Comparison of ENCODE assay signal across 8 cellular contexts in the genomic region with DNA sequence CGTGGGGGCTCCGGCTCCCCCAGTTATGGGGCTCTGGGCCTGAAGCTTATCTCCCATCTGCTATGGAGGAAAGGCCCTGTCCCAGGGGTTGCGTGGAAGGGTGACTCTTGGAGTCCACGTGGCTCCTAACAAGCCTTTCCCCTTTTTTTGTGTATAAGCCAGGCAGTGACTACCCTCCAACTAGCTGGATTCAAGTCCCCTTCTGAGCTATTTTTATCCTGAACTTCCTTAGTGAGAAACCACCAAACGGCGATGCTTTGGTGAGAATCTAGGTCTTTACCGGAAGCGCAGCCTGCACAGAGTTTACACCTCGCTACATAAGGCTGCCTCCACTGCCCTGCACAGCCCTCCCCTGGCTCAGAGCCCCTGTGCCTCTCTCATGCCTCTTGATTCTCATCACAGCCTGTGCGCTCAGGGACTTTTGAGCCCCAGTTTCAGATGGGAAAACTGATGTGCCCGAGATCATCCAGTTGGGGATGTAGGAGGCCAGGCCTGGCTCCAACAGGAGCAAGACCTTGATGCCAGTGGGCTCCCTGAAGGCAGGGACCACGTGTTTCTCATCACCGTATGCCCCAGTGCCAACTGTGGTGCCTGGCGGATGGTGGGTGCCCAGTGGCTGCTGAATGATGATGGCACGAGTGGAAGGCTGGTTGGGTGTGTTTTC.
A peak's percentile ranks its signal among the peaks of the same experiment; 100 is the strongest.
DNase-seq lines count a peak whose midpoint lies in the region; ATAC-seq and TF ChIP-seq lines count a peak whose summit lies in the region.

No MANE protein-coding gene starts in this region.

- TF ChIP-seq POLR2A in right lobe of liver (IDR thresholded peaks at IDR 0.05) (no peak), vagina (IDR thresholded peaks at IDR 0.05) (no peak)

- WGBS in right lobe of liver (ENCODE audit: insufficient coverage, low coverage, low lambda C conversion rate, missing lambda C conversion rate), result 47% methylated on average over 10 of the region's 15 CpGs

- H3K9ac ChIP-seq in SK-N-MC (ENCODE audit: insufficient read length), result no peak overlapping the region

- no peaks in the 10 kb centered on the region for H3K9me3 ChIP-seq in SK-N-MC (ENCODE audit: low read depth, low read length)
- H3K9me3 ChIP-seq in right lobe of liver, result no peaks in the 10 kb centered on the region
- no peaks in the 10 kb centered on the region for H3K9me3 ChIP-seq in vagina

- H3K4me3 ChIP-seq in SK-N-MC, result peak overlapping the region; percentile 75
- no peak overlapping the region for H3K4me3 ChIP-seq in right lobe of liver
- no peak overlapping the region for H3K4me3 ChIP-seq in vagina

- peak; percentile 24 for ATAC-seq in HG02623 (IDR thresholded peaks at IDR 0.05; ENCODE audit: unreplicated experiment)
- peak in 1 of 4 donors; percentile 1 for ATAC-seq in right lobe of liver

- no peaks in the 10 kb centered on the region for H3K27me3 ChIP-seq in right lobe of liver
- no peaks in the 10 kb centered on the region for H3K27me3 ChIP-seq in vagina

- H3K4me1 ChIP-seq in right lobe of liver, result peaks cover 0 to 42% (median 17%) of the 10 kb centered on the region in 4 donors
- H3K4me1 ChIP-seq in vagina, result peaks cover 89% of the 10 kb centered on the region

- TF ChIP-seq CTCF in right lobe of liver (IDR thresholded peaks at IDR 0.05) (no peak), vagina (IDR thresholded peaks at IDR 0.05) (no peak)

- intact Hi-C loops in right lobe of liver (cut with DNase I), result no loop called here
- intact Hi-C loops in vagina (cut with DNase I), result no loop called here

- no peaks in the 10 kb centered on the region for H3K36me3 ChIP-seq in SK-N-MC (ENCODE audit: insufficient read depth, low read length)
- H3K36me3 ChIP-seq in right lobe of liver, result no peaks in the 10 kb centered on the region
- no peaks in the 10 kb centered on the region for H3K36me3 ChIP-seq in vagina

- no peak overlapping the region for H3K27ac ChIP-seq in SK-N-MC
- peak overlapping the region; percentile 24 to 65 (median 36) for H3K27ac ChIP-seq in right lobe of liver
- peak overlapping the region; percentile 73 for H3K27ac ChIP-seq in vagina

- peak; percentile 38 for DNase-seq in activated CD4-positive, alpha-beta T cell treated with anti-CD3 and anti-CD28 coated beads for 48 hours
- no peak for DNase-seq in activated CD4-positive, alpha-beta T cell treated with anti-CD3 and anti-CD28 coated beads for 4 hours
- DNase-seq in SK-N-MC (ENCODE audit: low read depth, low spot score) (no peak), right lobe of liver (no peak), vagina (ENCODE audit: extremely low spot score in 2 of 2) (no peak), putamen (ENCODE audit: low spot score) (no peak), HuH-7 (ENCODE audit: low spot score) (no peak)
